16 cellular contexts compared by ENCODE assay signal in genomic region chr4:146639414-146639814, GRCh38. TPM values are rescaled to one million over a fixed set of nuclear protein-coding genes. Genes with fewer than 3 reads are reported as not detected.
DNase-seq lines count a peak whose midpoint lies in the region; ATAC-seq and TF ChIP-seq lines count a peak whose summit lies in the region.
"Had no signal": no experiment of that assay in that cellular context is flagged by ENCODE, and none has a peak within 500 bp of the region (broad histone marks: within the 10 kb centered on the region; RNA-seq: fewer than 3 reads in every experiment).

No MANE protein-coding gene starts in this region.

- no peaks in the 10 kb centered on the region for H3K79me2 ChIP-seq in H9 (ENCODE audit: insufficient read depth, low read length)

- peak overlapping the region; percentile 42 for H3K4me2 ChIP-seq in H9 (ENCODE audit: insufficient read depth, insufficient read length, low read length)

- no peak overlapping the region for H3K27ac ChIP-seq in H9 (ENCODE audit: insufficient read length, low read depth, low read length)
- no peak overlapping the region for H3K27ac ChIP-seq in ectodermal cell (ENCODE audit: insufficient read depth, low read depth, low read length, poor library complexity, severe bottlenecking)
- H3K27ac ChIP-seq: C4-2B, esophagus squamous epithelium, right lobe of liver had no signal

- H3K23me2 ChIP-seq in H9 (ENCODE audit: insufficient read length, low read depth, low read length, poor library complexity, severe bottlenecking), result peaks cover 7% of the 10 kb centered on the region

- H3K27me3 Mint-ChIP-seq in H9 (ENCODE audit: low read depth) (peaks cover 100% of the 10 kb centered on the region), nephron progenitor cell (ENCODE audit: low read depth, poor library complexity) (peaks cover 100% of the 10 kb centered on the region)
- H3K27me3 Mint-ChIP-seq in activated T-helper 2 cell treated with anti-CD3 and anti-CD28 coated beads, Interferon-gamma antibody, Interleukin-2, Interleukin-4, amounts not matched to agents 10 μg/mL and 5 μg/mL and 100 μg/mL, durations not matched to agents 14 hours and 24 hours and 36 hours (ENCODE audit: low read depth), result peaks cover 82% of the 10 kb centered on the region

- H3K9ac ChIP-seq in H9 (ENCODE audit: extremely low read depth, insufficient read length, low read length), result no peak overlapping the region

- H3K9me3 Mint-ChIP-seq in H9, result peaks cover 7 to 12% of the 10 kb centered on the region in 2 experiments; a peak in 4 of 5 replicates
- H3K9me3 Mint-ChIP-seq in nephron progenitor cell, result peaks cover 9% of the 10 kb centered on the region
- H3K9me3 Mint-ChIP-seq in activated T-helper 2 cell treated with anti-CD3 and anti-CD28 coated beads, Interferon-gamma antibody, Interleukin-2, Interleukin-4, amounts not matched to agents 10 μg/mL and 5 μg/mL and 100 μg/mL, durations not matched to agents 14 hours and 24 hours and 36 hours, result no peaks in the 10 kb centered on the region

- H2BK20ac ChIP-seq in H9 (ENCODE audit: low read depth, low read length, poor library complexity, severe bottlenecking), result no peak overlapping the region

- no peak overlapping the region for H2BK15ac ChIP-seq in H9 (ENCODE audit: low read depth, low read length)

- no peak overlapping the region for H3K27ac Mint-ChIP-seq in H9
- H3K27ac Mint-ChIP-seq in nephron progenitor cell, result no peak overlapping the region
- no peak overlapping the region for H3K27ac Mint-ChIP-seq in activated T-helper 2 cell treated with anti-CD3 and anti-CD28 coated beads, Interferon-gamma antibody, Interleukin-2, Interleukin-4, amounts not matched to agents 10 μg/mL and 5 μg/mL and 100 μg/mL, durations not matched to agents 14 hours and 24 hours and 36 hours

- no peaks in the 10 kb centered on the region for H3K79me1 ChIP-seq in H9 (ENCODE audit: insufficient read depth, low read depth, low read length, poor library complexity, severe bottlenecking)

- DNase-seq in BE2C (no peak), H9 (no peak), nephron progenitor cell (no peak), NCI-H2107 treated with DMSO at 0.1 percent for 48 hours (lab: John Stamatoyannopoulos, UW; ENCODE audit: unreplicated experiment) (no peak), NCI-H1694 treated with DMSO at 0.1 percent for 48 hours (lab: John Stamatoyannopoulos, UW) (no peak)
- no peak for DNase-seq in activated T-helper 2 cell treated with anti-CD3 and anti-CD28 coated beads, Interferon-gamma antibody, Interleukin-2, Interleukin-4, amounts not matched to agents 10 μg/mL and 5 μg/mL and 100 μg/mL, durations not matched to agents 14 hours and 24 hours and 36 hours (ENCODE audit: low spot score)
- DNase-seq: activated effector memory CD4-positive, alpha-beta T cell treated with anti-CD3 and anti-CD28 coated beads, Interleukin-2, amount 50 U/mL, for 16 hours; central memory CD4-positive, alpha-beta T cell; esophagus squamous epithelium; KG1; right lobe of liver had no signal

- no peak overlapping the region for H2AK5ac ChIP-seq in H9 (ENCODE audit: insufficient read length, low read length)

- TF ChIP-seq CTCF in BE2C (IDR thresholded peaks at IDR 0.05; ENCODE audit: low read depth, low read length) (no peak), H9 (conservative IDR thresholded peaks at IDR 0.05) (no peak), nephron progenitor cell (IDR thresholded peaks at IDR 0.05) (no peak)

- H4K20me1 ChIP-seq in H9 (ENCODE audit: control insufficient read depth, insufficient read depth, insufficient read length), result peaks cover 5% of the 10 kb centered on the region

- peaks cover 8% of the 10 kb centered on the region for H3K9me3 ChIP-seq in BE2C
- H3K9me3 ChIP-seq in H9 (ENCODE audit: control insufficient read depth, low read depth, low read length), result no peaks in the 10 kb centered on the region
- H3K9me3 ChIP-seq in ectodermal cell (ENCODE audit: control insufficient read depth, low read length), result no peaks in the 10 kb centered on the region
- H3K9me3 ChIP-seq: esophagus squamous epithelium, right lobe of liver had no signal

- H3K18ac ChIP-seq in H9 (ENCODE audit: insufficient read length, low read depth, low read length), result no peak overlapping the region

- no peak overlapping the region for H3K56ac ChIP-seq in H9 (ENCODE audit: insufficient read length, low read depth, low read length)

- H2AFZ ChIP-seq in H9 (ENCODE audit: low read length), result no peak overlapping the region

- peak overlapping the region; percentile 24; the same call in 1 of the 2 replicates for H3K4me3 ChIP-seq in BE2C (ENCODE audit: low read depth, low read length)
- peak overlapping the region; percentile 35 for H3K4me3 ChIP-seq in ectodermal cell (ENCODE audit: insufficient read depth, low read depth, low read length)
- H3K4me3 ChIP-seq: right lobe of liver had no signal

- no peak overlapping the region for H4K5ac ChIP-seq in H9 (ENCODE audit: insufficient read length, low read depth, low read length)

- H3K4me1 ChIP-seq in BE2C, result no peaks in the 10 kb centered on the region; the same call in 1 of the 2 replicates
- no peaks in the 10 kb centered on the region for H3K4me1 ChIP-seq in H9 (ENCODE audit: insufficient read depth, low read length)
- peaks cover 16% of the 10 kb centered on the region for H3K4me1 ChIP-seq in ectodermal cell (ENCODE audit: control insufficient read depth, insufficient read depth, low read length)

- H4K91ac ChIP-seq in H9 (ENCODE audit: insufficient read length, low read depth, low read length), result no peak overlapping the region

- no peak overlapping the region for H4K8ac ChIP-seq in H9 (replicated peaks; ENCODE audit: insufficient read length, low read depth, low read length)

- no peak overlapping the region for H3K4ac ChIP-seq in H9 (ENCODE audit: low read depth, low read length)

- H2BK5ac ChIP-seq in H9 (ENCODE audit: insufficient read length, low read length), result no peak overlapping the region

- no peak overlapping the region for H3K14ac ChIP-seq in H9 (ENCODE audit: insufficient read depth, low read length)

- H3K36me3 Mint-ChIP-seq in H9 (ENCODE audit: insufficient read depth in 1 of 3, low read depth in 3 of 3) (no peaks in the 10 kb centered on the region; a peak in 1 of 7 replicates), nephron progenitor cell (ENCODE audit: low read depth) (no peaks in the 10 kb centered on the region)
- H3K36me3 Mint-ChIP-seq in activated T-helper 2 cell treated with anti-CD3 and anti-CD28 coated beads, Interferon-gamma antibody, Interleukin-2, Interleukin-4, amounts not matched to agents 10 μg/mL and 5 μg/mL and 100 μg/mL, durations not matched to agents 14 hours and 24 hours and 36 hours (ENCODE audit: low read depth), result no peaks in the 10 kb centered on the region

- H3K23ac ChIP-seq in H9 (ENCODE audit: insufficient read length, low read depth, low read length), result no peak overlapping the region

- no CpG with 5 or more reads among the region's 15 CpGs for WGBS in H9 (ENCODE audit: extremely low coverage, insufficient read length, low lambda C conversion rate)
- 1% methylated on average over 10 to 14 of the region's 15 CpGs for WGBS in ectodermal cell, 2 experiments

- peaks cover 99% of the 10 kb centered on the region for H3K27me3 ChIP-seq in BE2C
- peaks cover 72% of the 10 kb centered on the region for H3K27me3 ChIP-seq in H9 (ENCODE audit: insufficient read depth, low read length)
- peaks cover 100% of the 10 kb centered on the region for H3K27me3 ChIP-seq in ectodermal cell (ENCODE audit: control insufficient read depth, insufficient read depth, low read length, poor library complexity, severe bottlenecking)

- no peak for ATAC-seq in GM18502 (IDR thresholded peaks at IDR 0.05; ENCODE audit: poor library complexity, unreplicated experiment)
- ATAC-seq: Right ventricle myocardium inferior had no signal

- H3K4me1 Mint-ChIP-seq in H9, result peaks cover 24 to 40% of the 10 kb centered on the region in 2 experiments
- peaks cover 31% of the 10 kb centered on the region for H3K4me1 Mint-ChIP-seq in nephron progenitor cell
- no peaks in the 10 kb centered on the region for H3K4me1 Mint-ChIP-seq in activated T-helper 2 cell treated with anti-CD3 and anti-CD28 coated beads, Interferon-gamma antibody, Interleukin-2, Interleukin-4, amounts not matched to agents 10 μg/mL and 5 μg/mL and 100 μg/mL, durations not matched to agents 14 hours and 24 hours and 36 hours (ENCODE audit: low read depth)

- no peak overlapping the region for H3T11ph ChIP-seq in H9 (ENCODE audit: low read length)

- H3K4me3 Mint-ChIP-seq in H9 (peak overlapping the region; percentile 44 to 80), nephron progenitor cell (peak overlapping the region; percentile 76)
- H3K4me3 Mint-ChIP-seq in activated T-helper 2 cell treated with anti-CD3 and anti-CD28 coated beads, Interferon-gamma antibody, Interleukin-2, Interleukin-4, amounts not matched to agents 10 μg/mL and 5 μg/mL and 100 μg/mL, durations not matched to agents 14 hours and 24 hours and 36 hours (ENCODE audit: low read depth), result no peak overlapping the region

- H2BK120ac ChIP-seq in H9 (ENCODE audit: low read depth, low read length, poor library complexity, severe bottlenecking), result no peak overlapping the region

- H3K36me3 ChIP-seq in BE2C (no peaks in the 10 kb centered on the region), ectodermal cell (ENCODE audit: control insufficient read depth, insufficient read depth, low read length) (no peaks in the 10 kb centered on the region)
- H3K36me3 ChIP-seq: esophagus squamous epithelium, right lobe of liver had no signal

- H2BK12ac ChIP-seq in H9 (ENCODE audit: insufficient read length, low read depth, low read length), result no peak overlapping the region

- intact Hi-C loops in activated T-helper 2 cell treated with anti-CD3 and anti-CD28 coated beads, Interferon-gamma antibody, Interleukin-2, Interleukin-4, amounts not matched to agents 10 μg/mL and 5 μg/mL and 100 μg/mL, durations not matched to agents 14 hours and 24 hours and 36 hours (cut with micrococcal nuclease), result no loop called here

RNA-seq across cellular contexts. Expression of gene POU4F2, which starts 0.7 kb away (rescaled TPM):
- polyA plus RNA-seq in BE2C (2012; ENCODE audit: insufficient read depth, insufficient read length, low read depth), result not detected
- not detected in 2 replicates for total RNA-seq in H9 (2021)
- not detected for polyA plus RNA-seq in ectodermal cell (2013, experiment 1 of 4)
- polyA plus RNA-seq in ectodermal cell (2013, experiment 2 of 4), result 0.05 TPM
- polyA plus RNA-seq in ectodermal cell (2013, experiment 3 of 4), result 0.21 TPM
- polyA plus RNA-seq in ectodermal cell (2013, experiment 4 of 4), result 0.36 TPM
- total RNA-seq in activated T-helper 2 cell treated with anti-CD3 and anti-CD28 coated beads, Interferon-gamma antibody, Interleukin-2, Interleukin-4, amounts not matched to agents 10 μg/mL and 5 μg/mL and 100 μg/mL, durations not matched to agents 14 hours and 24 hours and 36 hours, result not detected in 2 replicates
- total RNA-seq: esophagus squamous epithelium, right lobe of liver, Right ventricle myocardium inferior, subcutaneous adipose tissue had no signal
